Comparison of ENCODE assay signal across 19 cellular contexts in the genomic region with DNA sequence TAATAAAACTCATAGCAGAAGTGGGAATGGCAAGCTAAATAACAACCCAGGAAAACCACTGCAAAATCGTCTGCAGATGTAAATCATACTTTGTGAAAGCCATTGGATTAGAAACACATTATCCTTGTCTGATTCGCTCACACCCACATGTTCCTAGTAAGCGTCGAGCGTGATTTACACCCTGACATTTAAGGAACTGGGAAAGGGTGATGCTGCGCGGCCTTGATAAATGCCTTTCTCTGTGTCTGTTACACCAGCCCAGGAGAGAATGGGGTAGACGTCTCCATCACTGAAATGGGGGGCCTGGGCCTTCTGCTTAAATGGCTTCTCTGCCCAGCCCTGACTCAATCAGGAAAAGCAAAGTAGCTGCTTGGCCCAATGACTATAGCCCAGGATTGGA.
"Had no signal": no experiment of that assay in that cellular context is flagged by ENCODE, and none has a peak within 500 bp of the region (broad histone marks: within the 10 kb centered on the region; RNA-seq: fewer than 3 reads in every experiment).

No MANE protein-coding gene starts in this region.

- H3K36me3 ChIP-seq: colonic mucosa, heart left ventricle, spleen, thyroid gland, uterus had no signal

- H3K27me3 ChIP-seq: colonic mucosa, thyroid gland, uterus had no signal

- DNase-seq: colonic mucosa; dermis blood vessel endothelial cell; effector CD4-positive, alpha-beta T cell; endodermal cell; erythroblast; foreskin melanocyte; heart left ventricle; mammary epithelial cell; mucosa of descending colon; naive thymus-derived CD8-positive, alpha-beta T cell; posterior cingulate gyrus; spleen; stimulated activated CD4-positive, alpha-beta T cell treated with anti-CD3 and anti-CD28 coated beads, Interleukin-15, amount 100 ng/mL, for 24 hours; stimulated activated CD4-positive, alpha-beta T cell treated with anti-CD3 and anti-CD28 coated beads, Interleukin-1b, Interleukin-23, amount 100 ng/mL, for 48 hours; stimulated activated CD4-positive, alpha-beta T cell treated with anti-CD3 and anti-CD28 coated beads, Interleukin-4, amount 100 ng/mL, for 4 hours; stimulated activated naive B cell treated with anti-CD40 and anti-IgM and Interleukin-4, amounts not matched to agents 10 μg/mL and 1 μg/mL and 100 μg/mL, for 72 hours; stimulated activated naive CD8-positive, alpha-beta T cell treated with anti-CD3 and anti-CD28 coated beads, Interleukin-15, amount 100 ng/mL, for 72 hours; thyroid gland; uterus had no signal

- H3K4me3 ChIP-seq: colonic mucosa, heart left ventricle, mucosa of descending colon, spleen, thyroid gland, uterus had no signal

- H3K27ac ChIP-seq: colonic mucosa, heart left ventricle, spleen, thyroid gland, uterus had no signal

- H3K9me3 ChIP-seq: colonic mucosa, heart left ventricle, mucosa of descending colon, spleen, thyroid gland, uterus had no signal
